In the genomic region with DNA sequence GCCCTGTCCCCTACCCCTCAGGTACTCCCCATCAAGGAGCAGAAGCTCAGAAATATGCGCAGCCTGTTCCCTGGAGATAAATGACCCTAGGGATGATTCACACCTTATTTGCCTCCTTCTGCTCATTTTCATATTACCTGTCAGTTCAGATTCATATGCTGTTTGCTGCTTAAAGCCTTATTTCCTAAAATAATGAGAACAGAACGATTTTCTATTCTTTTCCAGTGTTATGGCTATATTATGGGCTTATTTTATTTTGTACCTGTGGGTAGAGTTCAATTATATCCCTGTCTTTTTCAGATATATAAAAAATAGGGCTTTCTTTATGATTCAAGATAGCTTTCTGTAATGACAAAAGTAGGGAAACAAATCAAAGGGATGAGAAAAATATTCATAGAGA, we compare ENCODE assay signal across 8 cellular contexts.
"Had no signal": no experiment of that assay in that cellular context is flagged by ENCODE, and none has a peak within 500 bp of the region (broad histone marks: within the 10 kb centered on the region; RNA-seq: fewer than 3 reads in every experiment).

No MANE protein-coding gene starts in this region.

- ATAC-seq: GM12878 had no signal

- H3K4me3 ChIP-seq: GM12878 had no signal

- DNase-seq: GDM1, GF-D8 had no signal

- FAIRE-seq: G401.6, GM12878, GM12891, GM12892, GM18507, GM19239 had no signal
